8 cellular contexts compared by ENCODE assay signal in genomic region chr11:67629386-67630229, GRCh38. TPM values are rescaled to one million over a fixed set of nuclear protein-coding genes. Genes with fewer than 3 reads are reported as not detected.
DNase-seq lines count a peak whose midpoint lies in the region; ATAC-seq and TF ChIP-seq lines count a peak whose summit lies in the region.

Gene NUDT8 (minus strand): TSS chr11:67629937. CDS start chr11:67629911, 26 bp downstream.

- intact Hi-C loops in dendritic cell treated with granulocyte-macrophage colony-stimulating factor and Interleukin-4, amounts not matched to agents 40 ng/mL and 50 ng/mL, for 4 days (cut with micrococcal nuclease), result loop anchor here (1.0 kb wide), 1 partner anchor 30 kb away; no protein-coding TSS in a partner anchor

- peak within 1 kb of the TSS; percentile 67 to 71 (median 67) for H3K4me3 ChIP-seq in liver (ENCODE audit: low read depth in 1 of 3, low read length in 3 of 3)

- H3K9ac ChIP-seq in liver (ENCODE audit: low read depth in 1 of 2, low read length in 2 of 2), result peak within 1 kb of the TSS in 1 of 2 donors; percentile 59

- H3K36me3 ChIP-seq in liver (ENCODE audit: control insufficient read depth in 4 of 4, insufficient read depth in 3 of 4, low read depth in 1 of 4, low read length in 3 of 4), result peaks cover 0 to 5% (median 2%) of the 10 kb centered on the region in 4 donors

- peak within 1 kb of the TSS; percentile 81 to 93 for H3K27ac ChIP-seq in liver (ENCODE audit: low read depth in 1 of 2, low read length in 2 of 2)

- H3K4me1 Mint-ChIP-seq in activated CD4-positive, alpha-beta T cell treated with anti-CD3 and anti-CD28 coated beads, Interleukin-2, amount 10 ng/mL, durations not matched to agents 7 days and 5 days, result peaks cover 24% of the 10 kb centered on the region
- peaks cover 13% of the 10 kb centered on the region for H3K4me1 Mint-ChIP-seq in dendritic cell treated with granulocyte-macrophage colony-stimulating factor and Interleukin-4, amounts not matched to agents 40 ng/mL and 50 ng/mL, for 4 days (ENCODE audit: low read depth)

- under 1% methylated on average over 102 of the region's 102 CpGs for WGBS in liver

- no peaks in the 10 kb centered on the region for H3K27me3 Mint-ChIP-seq in activated CD4-positive, alpha-beta T cell treated with anti-CD3 and anti-CD28 coated beads, Interleukin-2, amount 10 ng/mL, durations not matched to agents 7 days and 5 days
- H3K27me3 Mint-ChIP-seq in dendritic cell treated with granulocyte-macrophage colony-stimulating factor and Interleukin-4, amounts not matched to agents 40 ng/mL and 50 ng/mL, for 4 days, result peaks cover 11% of the 10 kb centered on the region

- H3K36me3 Mint-ChIP-seq in activated CD4-positive, alpha-beta T cell treated with anti-CD3 and anti-CD28 coated beads, Interleukin-2, amount 10 ng/mL, durations not matched to agents 7 days and 5 days (ENCODE audit: low read depth), result no peaks in the 10 kb centered on the region
- H3K36me3 Mint-ChIP-seq in dendritic cell treated with granulocyte-macrophage colony-stimulating factor and Interleukin-4, amounts not matched to agents 40 ng/mL and 50 ng/mL, for 4 days (ENCODE audit: low read depth), result peaks cover 5% of the 10 kb centered on the region

- peak within 1 kb of the TSS; percentile 84 for H3K4me3 Mint-ChIP-seq in activated CD4-positive, alpha-beta T cell treated with anti-CD3 and anti-CD28 coated beads, Interleukin-2, amount 10 ng/mL, durations not matched to agents 7 days and 5 days
- H3K4me3 Mint-ChIP-seq in dendritic cell treated with granulocyte-macrophage colony-stimulating factor and Interleukin-4, amounts not matched to agents 40 ng/mL and 50 ng/mL, for 4 days, result peak within 1 kb of the TSS; percentile 84

- peak within 1 kb of the TSS; percentile 95 for H3K27ac Mint-ChIP-seq in activated CD4-positive, alpha-beta T cell treated with anti-CD3 and anti-CD28 coated beads, Interleukin-2, amount 10 ng/mL, durations not matched to agents 7 days and 5 days
- peak within 1 kb of the TSS; percentile 92 for H3K27ac Mint-ChIP-seq in dendritic cell treated with granulocyte-macrophage colony-stimulating factor and Interleukin-4, amounts not matched to agents 40 ng/mL and 50 ng/mL, for 4 days

- in situ Hi-C loops in ACHN (cut with HindIII; ENCODE audit: low pct_ligation_motif_present, low pct_unique_long_range_greater_than_20kb, low sequenced_read_pairs), result no loop called here

- peak; percentile 74 for DNase-seq in ACHN
- DNase-seq in NCI-H226, result peak; percentile 61
- peak; percentile 97 for DNase-seq in activated CD4-positive, alpha-beta T cell treated with anti-CD3 and anti-CD28 coated beads, Interleukin-2, amount 10 ng/mL, durations not matched to agents 7 days and 5 days
- peak; percentile 87 for DNase-seq in stimulated activated CD4-positive, alpha-beta T cell treated with anti-CD3 and anti-CD28 coated beads, Interleukin-4, amount 100 ng/mL, for 1 hour

- POLR2A ChIA-PET in activated CD4-positive, alpha-beta T cell treated with anti-CD3 and anti-CD28 coated beads, Interleukin-2, amount 10 ng/mL, durations not matched to agents 7 days and 5 days (lab: Charles Lee), result interaction anchor here (0.5 to 0.6 kb wide), 3 partner anchors 10 to 146 kb away, joined by 3 to 5 read pairs (median 3); partner anchors contain the start of gene AIP

- no peaks in the 10 kb centered on the region for H3K9me3 Mint-ChIP-seq in activated CD4-positive, alpha-beta T cell treated with anti-CD3 and anti-CD28 coated beads, Interleukin-2, amount 10 ng/mL, durations not matched to agents 7 days and 5 days
- no peaks in the 10 kb centered on the region for H3K9me3 Mint-ChIP-seq in dendritic cell treated with granulocyte-macrophage colony-stimulating factor and Interleukin-4, amounts not matched to agents 40 ng/mL and 50 ng/mL, for 4 days

- H3K4me1 ChIP-seq in liver (ENCODE audit: control insufficient read depth in 4 of 4, insufficient read depth in 4 of 4, low read length in 3 of 4), result peaks cover 13 to 47% (median 37%) of the 10 kb centered on the region in 4 donors

- CTCF ChIA-PET in activated CD4-positive, alpha-beta T cell treated with anti-CD3 and anti-CD28 coated beads, Interleukin-2, amount 10 ng/mL, durations not matched to agents 7 days and 5 days (lab: Charles Lee), result interaction anchor here (0.5 to 9.6 kb wide), 28 partner anchors 8 to 285 kb away, joined by 3 to 114 read pairs (median 4); partner anchors contain the start of genes ACY3 and TBX10

- TF ChIP-seq CTCF in liver (IDR thresholded peaks at IDR 0.05; ENCODE audit: low read depth, low read length, missing input control), result peak; percentile 81

- no peaks in the 10 kb centered on the region for H3K9me3 ChIP-seq in liver (ENCODE audit: control insufficient read depth in 4 of 4, low read length in 3 of 4)

- no peaks in the 10 kb centered on the region for H3K27me3 ChIP-seq in liver (ENCODE audit: control insufficient read depth in 4 of 4, insufficient read depth in 4 of 4, low read length in 3 of 4)

- TF ChIP-seq RAD21 in liver (IDR thresholded peaks at IDR 0.05), result peak; percentile 83 to 88

- peak; percentile 38 for ATAC-seq in GM18519 (IDR thresholded peaks at IDR 0.05; ENCODE audit: low FRiP score, unreplicated experiment)
- peak; percentile 44 for ATAC-seq in HG03045 (IDR thresholded peaks at IDR 0.05; ENCODE audit: unreplicated experiment)

TF ChIP-seq in liver, 16 proteins besides CTCF, POLR2A, EP300 and RAD21:
- TF ChIP-seq HNF4A (conservative IDR thresholded peaks at IDR 0.05) (no peak), REST (IDR thresholded peaks at IDR 0.05) (no peak), YY1 (IDR thresholded peaks at IDR 0.05) (peak; percentile 19), NR2F2 (IDR thresholded peaks at IDR 0.05) (no peak), ZBTB33 (IDR thresholded peaks at IDR 0.05) (no peak)
TF ChIP-seq in liver: peak in this region for 1.

RNA-seq across cellular contexts. Expression of gene NUDT8, which starts in this region (rescaled TPM):
- total RNA-seq in activated CD4-positive, alpha-beta T cell treated with anti-CD3 and anti-CD28 coated beads, Interleukin-2, amount 10 ng/mL, durations not matched to agents 7 days and 5 days, result 1 to 10 TPM; 7.3 to 8.8 TPM
- 10 to 100 TPM; 19.5 to 19.6 TPM for total RNA-seq in liver
- polyA plus RNA-seq in liver, result 10 to 100 TPM; 29.3 to 66.9 TPM

Comparison
In these comparisons a context has a peak if more than half of its experiments do, and no peak if none do; other contexts are left out.
1. Peak in every context shown above with its lines: DNase-seq, ATAC-seq, H3K4me3 ChIP-seq and H3K27ac ChIP-seq.